Comparison of ENCODE assay signal across 15 cellular contexts in genomic region chr3:114231616-114232015, GRCh38. TPM values are rescaled to one million over a fixed set of nuclear protein-coding genes. Genes with fewer than 3 reads are reported as not detected.
DNase-seq lines count a peak whose midpoint lies in the region; ATAC-seq lines count a peak whose summit lies in the region.
"Had no signal": no experiment of that assay in that cellular context is flagged by ENCODE, and none has a peak within 500 bp of the region (broad histone marks: within the 10 kb centered on the region; RNA-seq: fewer than 3 reads in every experiment).

No MANE protein-coding gene starts in this region.

- H3K9me3 ChIP-seq in T-helper 17 cell (ENCODE audit: control insufficient read depth, low read length, poor library complexity, severe bottlenecking): no peaks in the 10 kb centered on the region

- peak overlapping the region; percentile 66 for H3K4me3 Mint-ChIP-seq in T-helper 17 cell
- H3K4me3 Mint-ChIP-seq in activated naive CD8-positive, alpha-beta T cell treated with anti-CD3 and anti-CD28 coated beads, Interleukin-2, amount 50 U/mL, for 24 hours: peak overlapping the region; percentile 30
- no peak overlapping the region for H3K4me3 Mint-ChIP-seq in stimulated activated naive B cell treated with anti-CD40 and anti-IgM and Interleukin-4, amounts not matched to agents 10 μg/mL and 1 μg/mL and 100 μg/mL, for 72 hours
- H3K4me3 Mint-ChIP-seq: mesothelial cell of epicardium had no signal

- peak; percentile 79 for ATAC-seq in T-helper 17 cell
- peak; percentile 88 for ATAC-seq in activated naive CD8-positive, alpha-beta T cell treated with anti-CD3 and anti-CD28 coated beads, Interleukin-2, amount 50 U/mL, for 24 hours
- ATAC-seq in stimulated activated naive B cell treated with anti-CD40 and anti-IgM and Interleukin-4, amounts not matched to agents 10 μg/mL and 1 μg/mL and 100 μg/mL, for 72 hours (replicated peaks): peak; percentile 56 to 64
- no peak for ATAC-seq in HG03521 (IDR thresholded peaks at IDR 0.05; ENCODE audit: unreplicated experiment)
- ATAC-seq: Right ventricle myocardium inferior had no signal

- no peaks in the 10 kb centered on the region for H3K9me3 Mint-ChIP-seq in activated naive CD8-positive, alpha-beta T cell treated with anti-CD3 and anti-CD28 coated beads, Interleukin-2, amount 50 U/mL, for 24 hours
- peaks cover 0 to 2% of the 10 kb centered on the region in 2 donors for H3K9me3 Mint-ChIP-seq in stimulated activated naive B cell treated with anti-CD40 and anti-IgM and Interleukin-4, amounts not matched to agents 10 μg/mL and 1 μg/mL and 100 μg/mL, for 72 hours
- H3K9me3 Mint-ChIP-seq: mesothelial cell of epicardium had no signal

- H3K36me3 Mint-ChIP-seq in T-helper 17 cell (ENCODE audit: low read depth): no peaks in the 10 kb centered on the region
- peaks cover 27% of the 10 kb centered on the region for H3K36me3 Mint-ChIP-seq in activated naive CD8-positive, alpha-beta T cell treated with anti-CD3 and anti-CD28 coated beads, Interleukin-2, amount 50 U/mL, for 24 hours (ENCODE audit: low read depth)
- H3K36me3 Mint-ChIP-seq in stimulated activated naive B cell treated with anti-CD40 and anti-IgM and Interleukin-4, amounts not matched to agents 10 μg/mL and 1 μg/mL and 100 μg/mL, for 72 hours: peaks cover 2 to 7% of the 10 kb centered on the region in 2 donors
- H3K36me3 Mint-ChIP-seq: mesothelial cell of epicardium had no signal

- DNase-seq in T-helper 17 cell: no peak
- DNase-seq in activated T-cell treated with anti-CD3 and anti-CD28 coated beads for 24 hours (ENCODE audit: low read depth): peak; percentile 24
- DNase-seq in activated naive CD8-positive, alpha-beta T cell treated with anti-CD3 and anti-CD28 coated beads, Interleukin-2, amount 50 U/mL, for 24 hours: peak; percentile 68
- no peak for DNase-seq in stimulated activated naive B cell treated with anti-CD40 and anti-IgM and Interleukin-4, amounts not matched to agents 10 μg/mL and 1 μg/mL and 100 μg/mL, for 72 hours
- no peak for DNase-seq in NCI-H748 treated with DMSO at 0.1 percent for 48 hours (lab: John Stamatoyannopoulos, UW)
- no peak for DNase-seq in anterior cingulate cortex (lab: John Stamatoyannopoulos, UW)
- DNase-seq: caudate nucleus, GDM1, GOT3, Kasumi-1, kidney, NCI-H1694 had no signal

- peak overlapping the region; percentile 83 for H3K27ac Mint-ChIP-seq in T-helper 17 cell
- peak overlapping the region; percentile 91 for H3K27ac Mint-ChIP-seq in activated naive CD8-positive, alpha-beta T cell treated with anti-CD3 and anti-CD28 coated beads, Interleukin-2, amount 50 U/mL, for 24 hours
- H3K27ac Mint-ChIP-seq in stimulated activated naive B cell treated with anti-CD40 and anti-IgM and Interleukin-4, amounts not matched to agents 10 μg/mL and 1 μg/mL and 100 μg/mL, for 72 hours: no peak overlapping the region
- H3K27ac Mint-ChIP-seq: mesothelial cell of epicardium had no signal

- H3K4me1 Mint-ChIP-seq in T-helper 17 cell: peaks cover 40% of the 10 kb centered on the region
- peaks cover 71% of the 10 kb centered on the region for H3K4me1 Mint-ChIP-seq in activated naive CD8-positive, alpha-beta T cell treated with anti-CD3 and anti-CD28 coated beads, Interleukin-2, amount 50 U/mL, for 24 hours
- peaks cover 24 to 27% of the 10 kb centered on the region in 2 donors for H3K4me1 Mint-ChIP-seq in stimulated activated naive B cell treated with anti-CD40 and anti-IgM and Interleukin-4, amounts not matched to agents 10 μg/mL and 1 μg/mL and 100 μg/mL, for 72 hours

- H3K27me3 Mint-ChIP-seq in T-helper 17 cell: no peaks in the 10 kb centered on the region
- H3K27me3 Mint-ChIP-seq in activated naive CD8-positive, alpha-beta T cell treated with anti-CD3 and anti-CD28 coated beads, Interleukin-2, amount 50 U/mL, for 24 hours: no peaks in the 10 kb centered on the region
- no peaks in the 10 kb centered on the region for H3K27me3 Mint-ChIP-seq in stimulated activated naive B cell treated with anti-CD40 and anti-IgM and Interleukin-4, amounts not matched to agents 10 μg/mL and 1 μg/mL and 100 μg/mL, for 72 hours

RNA-seq across cellular contexts. Expression of gene ZNF80, which starts 5.8 kb away (rescaled TPM):
- total RNA-seq in T-helper 17 cell: under 1 TPM; 0.65 to 0.97 TPM
- total RNA-seq: mesothelial cell of epicardium, Right ventricle myocardium inferior had no signal

RNA-seq across cellular contexts. Expression of gene DRD3, which starts 52.8 kb away (rescaled TPM):
- total RNA-seq in T-helper 17 cell: not detected
- total RNA-seq: kidney, mesothelial cell of epicardium, Right ventricle myocardium inferior had no signal

Comparison
In these comparisons a context has a peak if more than half of its experiments do, and no peak if none do; other contexts are left out.
1. DNase-seq: peak in activated T-cell treated with anti-CD3 and anti-CD28 coated beads for 24 hours (single experiment) and activated naive CD8-positive, alpha-beta T cell treated with anti-CD3 and anti-CD28 coated beads, Interleukin-2, amount 50 U/mL, for 24 hours (single experiment); none in T-helper 17 cell (0 of 3), stimulated activated naive B cell treated with anti-CD40 and anti-IgM and Interleukin-4, amounts not matched to agents 10 μg/mL and 1 μg/mL and 100 μg/mL, for 72 hours (single experiment), NCI-H748 treated with DMSO at 0.1 percent for 48 hours (single experiment) and anterior cingulate cortex (0 of 58).
2. H3K4me3 Mint-ChIP-seq: peak in T-helper 17 cell (single experiment) and activated naive CD8-positive, alpha-beta T cell treated with anti-CD3 and anti-CD28 coated beads, Interleukin-2, amount 50 U/mL, for 24 hours (single experiment); none in stimulated activated naive B cell treated with anti-CD40 and anti-IgM and Interleukin-4, amounts not matched to agents 10 μg/mL and 1 μg/mL and 100 μg/mL, for 72 hours (0 of 2).